In genomic region chr9:128073260-128073886, GRCh38 we compare ENCODE assay signal across 9 cellular contexts. TPM values are rescaled to one million over a fixed set of nuclear protein-coding genes. Genes with fewer than 3 reads are reported as not detected.
A peak's percentile ranks its signal among the peaks of the same experiment; 100 is the strongest.
DNase-seq lines count a peak whose midpoint lies in the region; ATAC-seq and TF ChIP-seq lines count a peak whose summit lies in the region.
"Had no signal": no experiment of that assay in that cellular context is flagged by ENCODE, and none has a peak within 500 bp of the region (broad histone marks: within the 10 kb centered on the region; RNA-seq: fewer than 3 reads in every experiment).

No MANE protein-coding gene starts in this region.

- no peak overlapping the region for H3K4me3 ChIP-seq in AG04450 (ENCODE audit: low read depth, low read length)
- peak overlapping the region; percentile 18 for H3K4me3 ChIP-seq in NB4 (ENCODE audit: low read depth, low read length)
- peak overlapping the region; percentile 49 for H3K4me3 ChIP-seq in coronary artery

- POLR2A ChIA-PET in AG04450 (lab: Yijun Ruan, JAX) = interaction anchor here (0.6 to 1.9 kb wide), 2 partner anchors 8 to 28 kb away, joined by 4 to 5 read pairs; no protein-coding TSS in a partner anchor

- ATAC-seq in GM19324 (IDR thresholded peaks at IDR 0.05; ENCODE audit: low FRiP score, unreplicated experiment) = no peak

- TF ChIP-seq CTCF in AG04450 (IDR thresholded peaks at IDR 0.05; ENCODE audit: low read depth, low read length) (no peak), NB4 (IDR thresholded peaks at IDR 0.05; ENCODE audit: low read depth, low read length) (no peak), coronary artery (IDR thresholded peaks at IDR 0.05) (no peak), neural crest cell (conservative IDR thresholded peaks at IDR 0.05) (no peak)

- H3K9me3 ChIP-seq in AG04450 (ENCODE audit: control insufficient read depth, insufficient read depth, low read length) = no peaks in the 10 kb centered on the region

- no peaks in the 10 kb centered on the region for H3K27me3 Mint-ChIP-seq in neural crest cell (ENCODE audit: low read depth)

- no peak overlapping the region for H3K27ac Mint-ChIP-seq in neural crest cell (ENCODE audit: unreplicated experiment)

- no peak for DNase-seq in AG04450 (ENCODE audit: low read depth, low spot score)
- DNase-seq in NB4 (ENCODE audit: low read depth) = no peak
- no peak for DNase-seq in coronary artery (ENCODE audit: low spot score)
- DNase-seq in neural crest cell (ENCODE audit: low read depth, low spot score) = no peak
- DNase-seq in SKM-1 (lab: John Stamatoyannopoulos, UW; ENCODE audit: unreplicated experiment) = no peak
- DNase-seq in cerebellar nuclear complex (lab: John Stamatoyannopoulos, UW) = no peak
- no peak for DNase-seq in activated CD8-positive, alpha-beta memory T cell treated with anti-CD3 and anti-CD28 coated beads, Interleukin-2, amount 50 U/mL, for 48 hours
- DNase-seq: NCI-H1105 had no signal

- no peak for TF ChIP-seq POLR2A in NB4 (IDR thresholded peaks at IDR 0.05; ENCODE audit: extremely low read depth, insufficient read length)

- peak overlapping the region; percentile 21 for H3K4me3 Mint-ChIP-seq in neural crest cell

- CTCF ChIA-PET in AG04450 (lab: Charles Lee) = interaction anchor here (1.5 to 2.1 kb wide), 2 partner anchors 15 to 130 kb away, joined by 4 to 14 read pairs; no protein-coding TSS in a partner anchor

- peaks cover 29% of the 10 kb centered on the region for H3K4me1 Mint-ChIP-seq in neural crest cell

- H3K9me3 Mint-ChIP-seq in neural crest cell = no peaks in the 10 kb centered on the region

- no peaks in the 10 kb centered on the region for H3K27me3 ChIP-seq in AG04450 (ENCODE audit: control insufficient read depth, insufficient read depth, low read length)

- H3K27ac ChIP-seq in AG04450 (ENCODE audit: low read depth, low read length) = peak overlapping the region; percentile 88
- H3K27ac ChIP-seq in coronary artery = peak overlapping the region; percentile 91 to 93

- no peaks in the 10 kb centered on the region for H3K36me3 Mint-ChIP-seq in neural crest cell (ENCODE audit: low read depth)

RNA-seq across cellular contexts. Expression of gene SLC25A25, which starts 5.3 kb away (rescaled TPM):
- polyA plus RNA-seq in AG04450 (2011; rRNA removed) = 12.0 and 12.6 TPM in 2 replicates
- polyA minus RNA-seq in AG04450 (2011; rRNA and poly(A)+ RNA removed) = 20.6 TPM in 2 replicates
- 13.9 and 16.8 TPM in 2 replicates for total RNA-seq in neural crest cell

RNA-seq across cellular contexts. Expression of gene NAIF1, which starts 6.3 kb away (rescaled TPM):
- polyA plus RNA-seq in AG04450 (2011; rRNA removed) = 7.5 and 8.9 TPM in 2 replicates
- polyA minus RNA-seq in AG04450 (2011; rRNA and poly(A)+ RNA removed) = 6.9 and 9.8 TPM in 2 replicates
- 9.8 and 11.8 TPM in 2 replicates for total RNA-seq in neural crest cell

RNA-seq across cellular contexts. Expression of gene PTGES2, which starts 54.2 kb away (rescaled TPM):
- 56.3 and 75.2 TPM in 2 replicates for polyA plus RNA-seq in AG04450 (2011; rRNA removed)
- 50.5 and 68.7 TPM in 2 replicates for polyA minus RNA-seq in AG04450 (2011; rRNA and poly(A)+ RNA removed)
- 63.2 and 72.2 TPM in 2 replicates for total RNA-seq in neural crest cell
